ENCODE assay signal across 8 cellular contexts in genomic region chr11:126716456-126717083, GRCh38.
DNase-seq lines count a peak whose midpoint lies in the region; ATAC-seq, FAIRE-seq and TF ChIP-seq lines count a peak whose summit lies in the region.

No MANE protein-coding gene starts in this region.

- no peaks in the 10 kb centered on the region for H3K27me3 ChIP-seq in Loucy (ENCODE audit: insufficient read depth, low read length, poor library complexity, severe bottlenecking)

- ATAC-seq in A549 (peak; percentile 49 to 81; a peak in 3 of 6 replicates), HG03139 (IDR thresholded peaks at IDR 0.05; ENCODE audit: unreplicated experiment) (no peak), GM19324 (IDR thresholded peaks at IDR 0.05; ENCODE audit: low FRiP score, unreplicated experiment) (no peak)

- H3K79me2 ChIP-seq in Loucy (ENCODE audit: insufficient read depth, low read length), result no peaks in the 10 kb centered on the region

- H3K9ac ChIP-seq in Loucy (ENCODE audit: low read depth, low read length, poor library complexity, severe bottlenecking), result no peak overlapping the region

- peak overlapping the region; percentile 25; the same call in 1 of the 2 replicates for H2AFZ ChIP-seq in Loucy (ENCODE audit: low read length)

- H3K27ac ChIP-seq in A549 (no peak overlapping the region), VCaP (no peak overlapping the region)

- peak; percentile 21 to 40 for DNase-seq in A549 (ENCODE audit: low read depth in 1 of 2, low spot score in 1 of 2)
- peak; percentile 66 for DNase-seq in GM10266 (ENCODE audit: extremely low spot score)
- DNase-seq in glomerular visceral epithelial cell (ENCODE audit: extremely low spot score), result peak; percentile 58
- no peak for DNase-seq in retinal pigment epithelial cell (ENCODE audit: low read depth)

- TF ChIP-seq POLR2A in A549 (IDR thresholded peaks at IDR 0.05; ENCODE audit: low read length), result no peak

- no peak for TF ChIP-seq EP300 in A549 (IDR thresholded peaks at IDR 0.05)

- peak; percentile 55 to 67 for TF ChIP-seq RAD21 in A549 (conservative IDR thresholded peaks at IDR 0.05 in 1 of 2, IDR thresholded peaks at IDR 0.05 in 1 of 2)

- no peak overlapping the region for H3K4me3 ChIP-seq in A549
- no peak overlapping the region for H3K4me3 ChIP-seq in Loucy (ENCODE audit: low read length, poor library complexity, severe bottlenecking)
- no peak overlapping the region for H3K4me3 ChIP-seq in retinal pigment epithelial cell (ENCODE audit: low read length)

- no peaks in the 10 kb centered on the region for H3K9me2 ChIP-seq in Loucy (replicated peaks; ENCODE audit: low read depth, low read length)

- FAIRE-seq in A549 (lab: Jason Lieb, UNC), result no peak

- no peaks in the 10 kb centered on the region for H4K20me1 ChIP-seq in Loucy (ENCODE audit: insufficient read depth, low read length, poor library complexity, severe bottlenecking)

- H3K4me2 ChIP-seq in A549 (no peak overlapping the region), Loucy (ENCODE audit: low read depth, low read length, poor library complexity, severe bottlenecking) (no peak overlapping the region)

- H3K4me1 ChIP-seq in A549 (peaks cover 34% of the 10 kb centered on the region), Loucy (ENCODE audit: insufficient read depth, low read length, poor library complexity, severe bottlenecking) (no peaks in the 10 kb centered on the region)

- WGBS in A549 (ENCODE audit: missing lambda C conversion rate), result 83% methylated on average over 4 of the region's 4 CpGs

- H3K9me3 ChIP-seq in A549, result no peaks in the 10 kb centered on the region
- H3K9me3 ChIP-seq in Loucy (ENCODE audit: insufficient read depth, low read depth, low read length), result no peaks in the 10 kb centered on the region

- H3F3A ChIP-seq in Loucy (ENCODE audit: low read depth), result no peaks in the 10 kb centered on the region

- no peaks in the 10 kb centered on the region for H3K36me3 ChIP-seq in Loucy (ENCODE audit: insufficient read depth, low read length)

- POLR2A ChIA-PET in A549 (lab: Yijun Ruan, JAX), result no interaction called here

- CTCF ChIA-PET in A549 (lab: Yijun Ruan, JAX), result interaction anchor here (0.7 to 2.8 kb wide), 12 partner anchors 8 to 359 kb away, joined by 3 to 21 read pairs (median 4); no protein-coding TSS in a partner anchor

- TF ChIP-seq CTCF in A549 (IDR thresholded peaks at IDR 0.05) (peak; percentile 42), GM10266 (IDR thresholded peaks at IDR 0.05; ENCODE audit: control insufficient read depth, insufficient read depth, low read depth, missing control alignments) (peak; percentile 73), Loucy (conservative IDR thresholded peaks at IDR 0.05; ENCODE audit: low read length) (peak; percentile 83), VCaP (conservative IDR thresholded peaks at IDR 0.05) (peak; percentile 84), retinal pigment epithelial cell (conservative IDR thresholded peaks at IDR 0.05; ENCODE audit: low read depth, low read length) (peak; percentile 78)

TF ChIP-seq in A549, 52 proteins besides CTCF, POLR2A, EP300 and RAD21:
- TF ChIP-seq SMC3 (IDR thresholded peaks at IDR 0.05), result peak; percentile 63
- no peak for TF ChIP-seq ZC3H11A (IDR thresholded peaks at IDR 0.05)

Comparison
In these comparisons a context has a peak if more than half of its experiments do, and no peak if none do; other contexts are left out.
1. ATAC-seq: peak in A549 (2 of 2); none in HG03139 (single experiment) and GM19324 (single experiment).
2. Peak in every context shown above with its lines, with median percentiles within 50 percentile points of each other: CTCF ChIP-seq.